In the genomic region with DNA sequence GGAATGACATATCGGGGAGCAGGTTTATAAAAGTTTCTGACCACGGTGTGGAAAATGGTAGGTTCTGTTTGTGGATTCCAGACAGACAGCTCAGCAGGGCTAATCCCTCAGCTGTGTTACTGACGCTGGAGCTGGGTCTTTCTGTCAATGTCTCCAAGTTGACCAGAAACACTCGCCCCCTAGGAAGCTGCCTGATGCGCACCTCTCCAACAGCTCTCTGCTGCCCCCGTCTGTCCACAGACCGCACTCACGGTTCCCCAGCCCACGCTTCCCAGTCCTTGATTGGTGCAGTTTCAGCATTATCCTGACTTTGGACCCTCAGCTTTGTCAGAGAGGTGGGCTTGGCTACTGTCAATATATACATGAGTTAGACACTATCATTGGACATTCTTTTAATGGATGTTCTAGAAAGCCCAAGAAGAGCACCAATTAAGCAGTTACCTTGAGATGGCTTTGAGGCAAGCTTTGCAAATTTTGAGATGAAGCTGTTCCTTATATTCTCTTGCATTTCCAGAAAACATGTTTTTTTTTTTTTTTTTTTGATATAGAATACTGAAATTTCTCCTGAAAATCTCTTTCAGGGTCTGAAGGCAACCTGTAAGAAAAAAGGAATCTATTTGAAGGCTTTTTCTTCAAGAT, we compare ENCODE assay signal across 8 cellular contexts.
DNase-seq lines count a peak whose midpoint lies in the region; ATAC-seq and TF ChIP-seq lines count a peak whose summit lies in the region.

No MANE protein-coding gene starts in this region.

- H3K27ac ChIP-seq in VCaP: no peak overlapping the region

- peak; percentile 98 for TF ChIP-seq CTCF in VCaP (conservative IDR thresholded peaks at IDR 0.05)

- peak; percentile 53 to 59 for DNase-seq in NCI-H2081 (lab: John Stamatoyannopoulos, UW)
- no peak for DNase-seq in NCI-H2081 treated with DMSO at 0.1 percent for 48 hours (lab: John Stamatoyannopoulos, UW)
- DNase-seq in NCI-H1105 (lab: John Stamatoyannopoulos, UW): peak; percentile 1
- DNase-seq in brain pericyte (ENCODE audit: low read depth, low spot score): peak; percentile 38
- peak; percentile 89 for DNase-seq in islet precursor cell
- DNase-seq in stimulated activated CD4-positive, alpha-beta T cell treated with anti-CD3 and anti-CD28 coated beads, Interleukin-1b, Interleukin-23, amount 100 ng/mL, for 48 hours: peak; percentile 71

- ATAC-seq in HG02678 (IDR thresholded peaks at IDR 0.05; ENCODE audit: unreplicated experiment): peak; percentile 95
